Comparison of ENCODE assay signal across 8 cellular contexts in the genomic region with DNA sequence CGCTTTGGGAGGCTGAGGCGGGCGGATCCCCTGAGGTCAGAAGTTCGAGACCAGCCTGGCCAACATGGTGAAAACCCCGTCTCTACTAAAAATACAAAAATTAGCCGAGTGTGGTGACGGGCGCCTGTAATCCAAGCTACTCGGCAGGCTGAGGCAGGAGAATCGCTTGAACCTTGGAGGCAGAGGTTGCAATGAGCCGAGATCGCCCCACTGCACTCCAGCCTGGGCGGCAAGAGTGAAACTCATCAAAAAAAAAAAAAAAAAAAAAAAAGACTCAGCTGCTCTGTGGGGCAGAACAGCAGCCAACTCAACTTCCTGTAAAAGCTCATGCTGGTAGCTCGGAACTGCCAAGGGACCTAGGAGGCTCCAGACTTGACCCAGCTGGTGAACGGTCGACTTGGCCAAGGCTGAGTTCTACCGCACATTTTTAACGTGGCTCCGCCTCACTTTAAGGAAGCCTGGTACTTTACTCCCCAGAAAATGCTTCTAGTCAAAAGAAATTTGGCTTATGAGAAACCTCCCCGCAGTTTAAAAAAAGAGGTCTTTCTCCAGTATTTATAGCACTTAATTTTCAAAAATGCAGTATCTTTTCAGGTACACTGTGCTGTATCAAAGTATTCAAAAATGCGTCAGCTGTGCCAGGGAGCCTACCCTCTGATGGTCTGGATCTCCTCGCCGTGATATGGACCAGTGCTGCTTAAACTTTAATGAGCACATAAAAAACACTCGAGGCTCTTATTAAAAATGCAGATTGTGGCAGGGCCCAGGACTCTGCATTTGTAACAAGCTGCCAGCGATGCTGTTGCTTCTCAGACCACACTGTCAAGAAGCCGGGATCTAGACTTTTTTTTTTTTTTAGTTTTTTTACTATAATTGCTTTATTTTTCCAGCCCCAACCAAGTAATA. TPM values are rescaled to one million over a fixed set of nuclear protein-coding genes. Genes with fewer than 3 reads are reported as not detected.
A peak's percentile ranks its signal among the peaks of the same experiment; 100 is the strongest.
DNase-seq lines count a peak whose midpoint lies in the region; TF ChIP-seq lines count a peak whose summit lies in the region.

No MANE protein-coding gene starts in this region.

- peak overlapping the region; percentile 96 for H3K27ac Mint-ChIP-seq in activated CD4-positive, alpha-beta memory T cell treated with anti-CD3 and anti-CD28 coated beads, Interleukin-2, amount 10 ng/mL, durations not matched to agents 7 days and 5 days
- H3K27ac Mint-ChIP-seq in osteocyte (ENCODE audit: unreplicated experiment), result peak overlapping the region; percentile 92

- CTCF ChIA-PET in activated CD4-positive, alpha-beta memory T cell treated with anti-CD3 and anti-CD28 coated beads, Interleukin-2, amount 10 ng/mL, durations not matched to agents 7 days and 5 days (lab: Charles Lee), result interaction anchor here (0.8 to 2.2 kb wide), 8 partner anchors 9 to 177 kb away, joined by 3 to 8 read pairs (median 4); partner anchors contain the start of genes CCDC47, DDX42 and ICAM2

- 0 out of 2 replicates have a peak, but pooled peaks cover 3% of the 10 kb centered on the region for H3K9me3 ChIP-seq in HUES64 (ENCODE audit: insufficient read depth, low read depth, low read length)

- peak overlapping the region; percentile 59; the same call in 1 of the 2 replicates for H3K9ac ChIP-seq in HUES64 (ENCODE audit: low read depth, low read length)

- peak; percentile 28 for DNase-seq in GDM1 (lab: John Stamatoyannopoulos, UW)
- DNase-seq in activated CD4-positive, alpha-beta memory T cell treated with anti-CD3 and anti-CD28 coated beads, Interleukin-2, amount 10 ng/mL, durations not matched to agents 7 days and 5 days, result peak; percentile 55
- peak; percentile 66 for DNase-seq in foreskin fibroblast
- DNase-seq in osteocyte (ENCODE audit: extremely low spot score, unreplicated experiment), result no peak
- DNase-seq in COLO829 (ENCODE audit: low spot score), result no peak
- no peak for DNase-seq in NCI-H446 treated with DMSO at 0.1 percent for 48 hours (lab: John Stamatoyannopoulos, UW)
- no peak for DNase-seq in DMS79 (lab: John Stamatoyannopoulos, UW)

- peak overlapping the region; percentile 97 for H3K4me3 Mint-ChIP-seq in activated CD4-positive, alpha-beta memory T cell treated with anti-CD3 and anti-CD28 coated beads, Interleukin-2, amount 10 ng/mL, durations not matched to agents 7 days and 5 days
- peak overlapping the region; percentile 77 for H3K4me3 Mint-ChIP-seq in osteocyte (ENCODE audit: unreplicated experiment)

- H3K36me3 ChIP-seq in HUES64 (ENCODE audit: insufficient read depth, low read length), result no peaks in the 10 kb centered on the region

- peaks cover 4% of the 10 kb centered on the region for H3K9me3 Mint-ChIP-seq in activated CD4-positive, alpha-beta memory T cell treated with anti-CD3 and anti-CD28 coated beads, Interleukin-2, amount 10 ng/mL, durations not matched to agents 7 days and 5 days
- H3K9me3 Mint-ChIP-seq in osteocyte (ENCODE audit: unreplicated experiment), result no peaks in the 10 kb centered on the region

- TF ChIP-seq CTCF in foreskin fibroblast (IDR thresholded peaks at IDR 0.05; ENCODE audit: low read depth, low read length) (no peak), osteocyte (IDR thresholded peaks at IDR 0.05) (no peak)

- POLR2A ChIA-PET in activated CD4-positive, alpha-beta memory T cell treated with anti-CD3 and anti-CD28 coated beads, Interleukin-2, amount 10 ng/mL, durations not matched to agents 7 days and 5 days (lab: Charles Lee), result interaction anchor here (0.8 to 9.7 kb wide), 17 partner anchors 11 to 663 kb away, joined by 3 to 194 read pairs (median 7); partner anchors contain the start of genes CCDC47, CEP95, DCAF7 and DDX42

- H3K4me3 ChIP-seq in HUES64 (ENCODE audit: low read length) (peak overlapping the region; percentile 85), foreskin fibroblast (ENCODE audit: low read depth in 1 of 2, low read length in 2 of 2) (peak overlapping the region; percentile 58 to 92)

- H3K27ac ChIP-seq in HUES64 (ENCODE audit: low read depth, low read length), result peak overlapping the region; percentile 70

- H3K4me1 Mint-ChIP-seq in activated CD4-positive, alpha-beta memory T cell treated with anti-CD3 and anti-CD28 coated beads, Interleukin-2, amount 10 ng/mL, durations not matched to agents 7 days and 5 days, result peaks cover 46% of the 10 kb centered on the region
- peaks cover 36% of the 10 kb centered on the region for H3K4me1 Mint-ChIP-seq in osteocyte (ENCODE audit: unreplicated experiment)

- H3K27me3 Mint-ChIP-seq in activated CD4-positive, alpha-beta memory T cell treated with anti-CD3 and anti-CD28 coated beads, Interleukin-2, amount 10 ng/mL, durations not matched to agents 7 days and 5 days, result no peaks in the 10 kb centered on the region
- H3K27me3 Mint-ChIP-seq in osteocyte (ENCODE audit: unreplicated experiment), result no peaks in the 10 kb centered on the region

- H3K4me1 ChIP-seq in HUES64 (ENCODE audit: insufficient read depth, low read length), result peaks cover 16% of the 10 kb centered on the region

- peaks cover 26% of the 10 kb centered on the region for H3K36me3 Mint-ChIP-seq in activated CD4-positive, alpha-beta memory T cell treated with anti-CD3 and anti-CD28 coated beads, Interleukin-2, amount 10 ng/mL, durations not matched to agents 7 days and 5 days (ENCODE audit: low read depth)
- no peaks in the 10 kb centered on the region for H3K36me3 Mint-ChIP-seq in osteocyte (ENCODE audit: unreplicated experiment)

- H3K27me3 ChIP-seq in HUES64 (ENCODE audit: insufficient read depth, low read length), result peaks cover 36% of the 10 kb centered on the region

- 67% methylated on average over 26 of the region's 26 CpGs for WGBS in HUES64

RNA-seq across cellular contexts. Expression of gene SMARCD2, which starts 1.2 kb away (rescaled TPM):
- polyA plus RNA-seq in HUES64 (2013, experiment 1 of 2), result 48.4 TPM
- 49.7 TPM for polyA plus RNA-seq in HUES64 (2013, experiment 2 of 2)
- total RNA-seq in activated CD4-positive, alpha-beta memory T cell treated with anti-CD3 and anti-CD28 coated beads, Interleukin-2, amount 10 ng/mL, durations not matched to agents 7 days and 5 days, result 100 to 1,000 TPM; 150 to 152 TPM
- 42.6 and 44.7 TPM in 2 replicates for total RNA-seq in osteocyte

RNA-seq across cellular contexts. Expression of gene FTSJ3, which starts 16.2 kb away (rescaled TPM):
- 41.7 TPM for polyA plus RNA-seq in HUES64 (2013, experiment 1 of 2)
- polyA plus RNA-seq in HUES64 (2013, experiment 2 of 2), result 33.7 TPM
- total RNA-seq in activated CD4-positive, alpha-beta memory T cell treated with anti-CD3 and anti-CD28 coated beads, Interleukin-2, amount 10 ng/mL, durations not matched to agents 7 days and 5 days, result 10 to 100 TPM; 38.9 to 43.8 TPM
- total RNA-seq in osteocyte, result 36.1 and 37.4 TPM in 2 replicates

RNA-seq across cellular contexts. Expression of gene PSMC5, which starts 16.4 kb away (rescaled TPM):
- 163 TPM for polyA plus RNA-seq in HUES64 (2013, experiment 1 of 2)
- polyA plus RNA-seq in HUES64 (2013, experiment 2 of 2), result 146 TPM
- total RNA-seq in activated CD4-positive, alpha-beta memory T cell treated with anti-CD3 and anti-CD28 coated beads, Interleukin-2, amount 10 ng/mL, durations not matched to agents 7 days and 5 days, result 100 to 1,000 TPM; 152 to 162 TPM
- 98.5 and 106 TPM in 2 replicates for total RNA-seq in osteocyte

RNA-seq across cellular contexts. Expression of gene CSH2, which starts 29.8 kb away (rescaled TPM):
- not detected for polyA plus RNA-seq in HUES64 (2013, experiment 1 of 2)
- polyA plus RNA-seq in HUES64 (2013, experiment 2 of 2), result not detected
- total RNA-seq in activated CD4-positive, alpha-beta memory T cell treated with anti-CD3 and anti-CD28 coated beads, Interleukin-2, amount 10 ng/mL, durations not matched to agents 7 days and 5 days, result not detected
- total RNA-seq in osteocyte, result not detected in 2 replicates

RNA-seq across cellular contexts. Expression of gene GH2, which starts 38.1 kb away (rescaled TPM):
- 0.35 TPM for polyA plus RNA-seq in HUES64 (2013, experiment 1 of 2)
- polyA plus RNA-seq in HUES64 (2013, experiment 2 of 2), result 0.95 TPM
- total RNA-seq in activated CD4-positive, alpha-beta memory T cell treated with anti-CD3 and anti-CD28 coated beads, Interleukin-2, amount 10 ng/mL, durations not matched to agents 7 days and 5 days, result not detected
- total RNA-seq in osteocyte, result not detected in 2 replicates

Comparison
In these comparisons a context has a peak if more than half of its experiments do, and no peak if none do; other contexts are left out.
1. DNase-seq: peak in GDM1 (single experiment), activated CD4-positive, alpha-beta memory T cell treated with anti-CD3 and anti-CD28 coated beads, Interleukin-2, amount 10 ng/mL, durations not matched to agents 7 days and 5 days (single experiment) and foreskin fibroblast (2 of 2); none in osteocyte (single experiment), COLO829 (single experiment), NCI-H446 treated with DMSO at 0.1 percent for 48 hours (single experiment) and DMS79 (single experiment).